Comparison of ENCODE assay signal across 8 cellular contexts in the genomic region with DNA sequence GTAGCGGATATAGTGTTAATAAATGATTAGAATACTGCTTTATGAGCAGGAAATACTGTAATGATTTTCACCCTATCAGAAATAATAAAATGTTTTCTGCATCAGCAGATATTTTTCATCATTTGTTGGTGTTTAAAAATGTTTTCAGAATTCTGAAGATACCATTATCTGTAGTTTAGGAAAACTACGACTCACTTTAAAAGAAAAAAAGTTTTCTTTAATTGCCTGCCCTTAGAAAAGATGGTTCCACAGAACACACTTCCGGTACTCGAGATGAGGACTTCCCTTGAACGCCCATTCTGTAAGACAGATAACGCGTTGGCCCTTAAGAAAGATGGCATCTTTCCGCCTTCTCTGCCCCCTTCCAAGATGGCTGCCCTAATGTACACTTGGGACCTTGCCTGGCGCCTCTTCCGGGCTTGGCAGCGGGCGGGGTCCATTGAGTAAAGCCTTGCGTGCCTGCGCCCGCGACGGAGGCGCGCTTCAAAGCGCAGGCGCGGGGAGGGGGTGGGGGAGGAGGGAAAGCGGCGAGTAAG. TPM values are rescaled to one million over a fixed set of nuclear protein-coding genes. Genes with fewer than 3 reads are reported as not detected.
A peak's percentile ranks its signal among the peaks of the same experiment; 100 is the strongest.
DNase-seq lines count a peak whose midpoint lies in the region; ATAC-seq and TF ChIP-seq lines count a peak whose summit lies in the region.

A gene with protein sequence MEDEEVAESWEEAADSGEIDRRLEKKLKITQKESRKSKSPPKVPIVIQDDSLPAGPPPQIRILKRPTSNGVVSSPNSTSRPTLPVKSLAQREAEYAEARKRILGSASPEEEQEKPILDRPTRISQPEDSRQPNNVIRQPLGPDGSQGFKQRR (plus strand): TSS at position 521 of the 536 bp plus-strand sequence. CDS start 16 bp downstream, outside the sequence.

- peak within 1 kb of the TSS; percentile 89 to 91 for H3K9ac ChIP-seq in mucosa of rectum (ENCODE audit: low read depth in 1 of 2, low read length in 2 of 2)

- peaks cover 0 to 30% (median 7%) of the 10 kb centered on the region in 4 donors for H3K4me1 ChIP-seq in Peyer's patch
- no peaks in the 10 kb centered on the region for H3K4me1 ChIP-seq in esophagus (ENCODE audit: control insufficient read depth in 2 of 2, insufficient read depth in 2 of 2, low read length in 1 of 2)
- peaks cover 11% of the 10 kb centered on the region in 2 donors for H3K4me1 ChIP-seq in mucosa of rectum (ENCODE audit: control insufficient read depth in 2 of 2, insufficient read depth in 2 of 2, low read length in 2 of 2)

- TF ChIP-seq CTCF in Peyer's patch (IDR thresholded peaks at IDR 0.05): no peak

- no peaks in the 10 kb centered on the region for H3K9me3 ChIP-seq in KOPT-K1 (ENCODE audit: insufficient read depth, low read length, poor library complexity, severe bottlenecking)
- no peaks in the 10 kb centered on the region for H3K9me3 ChIP-seq in Peyer's patch
- H3K9me3 ChIP-seq in esophagus (ENCODE audit: control insufficient read depth in 2 of 2, insufficient read depth in 1 of 2, low read depth in 1 of 2, low read length in 1 of 2): no peaks in the 10 kb centered on the region
- no peaks in the 10 kb centered on the region for H3K9me3 ChIP-seq in mucosa of rectum (ENCODE audit: control insufficient read depth in 2 of 2, low read length in 2 of 2)

- H3K27ac ChIP-seq in KOPT-K1 (ENCODE audit: low read depth, low read length, poor library complexity, severe bottlenecking) (peak within 1 kb of the TSS; percentile 92), Peyer's patch (peak within 1 kb of the TSS; percentile 95 to 98 (median 97)), esophagus (ENCODE audit: low read depth in 2 of 2, low read length in 1 of 2) (peak within 1 kb of the TSS; percentile 94 to 97), mucosa of rectum (ENCODE audit: low read depth in 2 of 2, low read length in 2 of 2) (peak within 1 kb of the TSS; percentile 94 to 98)

- peak; percentile 81 for ATAC-seq in GM21825 (IDR thresholded peaks at IDR 0.05; ENCODE audit: unreplicated experiment)

- peak; percentile 99 for DNase-seq in DMS114 treated with DMSO at 0.1 percent for 48 hours (lab: John Stamatoyannopoulos, UW; ENCODE audit: unreplicated experiment)
- peak; percentile 96 to 99 (median 97) for DNase-seq in Peyer's patch
- peak; percentile 96 for DNase-seq in activated T-cell treated with anti-CD3 and anti-CD28 coated beads, Interleukin-2, amount 50 U/mL, for 48 hours
- DNase-seq in stimulated activated CD8-positive, alpha-beta memory T cell treated with anti-CD3 and anti-CD28 coated beads, Interleukin-4, amount 100 ng/mL, for 48 hours: peak; percentile 93

- no peaks in the 10 kb centered on the region for H3K36me3 ChIP-seq in KOPT-K1 (ENCODE audit: insufficient read depth, low read length)
- no peaks in the 10 kb centered on the region for H3K36me3 ChIP-seq in Peyer's patch
- no peaks in the 10 kb centered on the region for H3K36me3 ChIP-seq in esophagus (ENCODE audit: control insufficient read depth in 2 of 2, insufficient read depth in 2 of 2, low read length in 1 of 2)
- H3K36me3 ChIP-seq in mucosa of rectum (ENCODE audit: control insufficient read depth in 2 of 2, insufficient read depth in 2 of 2, low read length in 2 of 2): no peaks in the 10 kb centered on the region

- no peaks in the 10 kb centered on the region for H3K27me3 ChIP-seq in Peyer's patch
- H3K27me3 ChIP-seq in esophagus (ENCODE audit: control insufficient read depth in 1 of 2, insufficient read depth in 2 of 2, low read length in 2 of 2): no peaks in the 10 kb centered on the region
- H3K27me3 ChIP-seq in mucosa of rectum (ENCODE audit: control insufficient read depth in 2 of 2, insufficient read depth in 2 of 2, low read length in 2 of 2): no peaks in the 10 kb centered on the region

- H3K4me3 ChIP-seq in Peyer's patch (peak within 1 kb of the TSS; percentile 73 to 96 (median 82)), esophagus (ENCODE audit: low read depth in 1 of 2, low read length in 2 of 2) (peak within 1 kb of the TSS; percentile 77 to 85), mucosa of rectum (ENCODE audit: low read length in 2 of 2) (peak within 1 kb of the TSS; percentile 80 to 98)

- TF ChIP-seq POLR2A in Peyer's patch (IDR thresholded peaks at IDR 0.05): no peak

- WGBS in esophagus, 2 donors: 1 to 3% methylated on average over 24 of the region's 24 CpGs

RNA-seq across cellular contexts. Expression of the gene that starts here (rescaled TPM):
- 10 to 100 TPM; 52.0 to 59.5 (median 57.4) TPM for total RNA-seq in Peyer's patch
- polyA plus RNA-seq in esophagus: 10 to 100 TPM; 48.5 to 69.6 TPM

Comparison
In these comparisons a context has a peak if more than half of its experiments do, and no peak if none do; other contexts are left out.
1. Peak in every context shown above with its lines: DNase-seq, ATAC-seq, H3K4me3 ChIP-seq and H3K27ac ChIP-seq.